ENCODE assay signal across 8 cellular contexts in genomic region chr12:68538722-68539614, GRCh38.
DNase-seq lines count a peak whose midpoint lies in the region; ATAC-seq and TF ChIP-seq lines count a peak whose summit lies in the region.

No MANE protein-coding gene starts in this region.

- H3K4me3 ChIP-seq in fibroblast of lung (replicated peaks in 1 of 4; ENCODE audit: control extremely low read depth in 1 of 4, insufficient read depth in 1 of 4, low read depth in 3 of 4, low read length in 4 of 4) (peak overlapping the region in 1 of 4 experiments; percentile 20), psoas muscle (peak overlapping the region; percentile 29), prostate gland (no peak overlapping the region)

- no peaks in the 10 kb centered on the region for H4K20me1 ChIP-seq in fibroblast of lung (ENCODE audit: control insufficient read depth, extremely low read depth, insufficient read depth, low read length)

- H3K9me3 ChIP-seq in fibroblast of lung (ENCODE audit: control insufficient read depth, insufficient read depth, low read depth, low read length) (no peaks in the 10 kb centered on the region), psoas muscle (no peaks in the 10 kb centered on the region), prostate gland (no peaks in the 10 kb centered on the region)

- TF ChIP-seq CTCF in fibroblast of lung (conservative IDR thresholded peaks at IDR 0.05 in 1 of 2, IDR thresholded peaks at IDR 0.05 in 1 of 2; ENCODE audit: low read depth in 1 of 2, low read length in 2 of 2) (no peak), psoas muscle (IDR thresholded peaks at IDR 0.05) (no peak), prostate gland (IDR thresholded peaks at IDR 0.05) (no peak)

- peak overlapping the region; percentile 70 for H2AFZ ChIP-seq in fibroblast of lung (ENCODE audit: low read length)

- no peaks in the 10 kb centered on the region for H3K4me1 ChIP-seq in fibroblast of lung (ENCODE audit: control insufficient read depth, extremely low read depth, insufficient read depth, low read length)
- H3K4me1 ChIP-seq in psoas muscle: no peaks in the 10 kb centered on the region
- H3K4me1 ChIP-seq in prostate gland (replicated peaks): no peaks in the 10 kb centered on the region

- H3K27me3 ChIP-seq in fibroblast of lung (ENCODE audit: control insufficient read depth, insufficient read depth, low read length): no peaks in the 10 kb centered on the region
- H3K27me3 ChIP-seq in psoas muscle (ENCODE audit: insufficient read depth in 3 of 3, low read length in 2 of 3): no peaks in the 10 kb centered on the region
- H3K27me3 ChIP-seq in prostate gland (replicated peaks; ENCODE audit: insufficient read depth): no peaks in the 10 kb centered on the region

- no peaks in the 10 kb centered on the region for H3K79me2 ChIP-seq in fibroblast of lung (ENCODE audit: control insufficient read depth, insufficient read depth, low read length)

- no peak overlapping the region for H3K9ac ChIP-seq in fibroblast of lung (ENCODE audit: insufficient read depth, low read length)

- 23 to 26% (median 24%) methylated on average over 11 of the region's 11 CpGs for WGBS in psoas muscle, 3 donors
- WGBS in prostate gland: 18% methylated on average over 11 of the region's 11 CpGs

- peak overlapping the region; percentile 42 for H3K4me2 ChIP-seq in fibroblast of lung (ENCODE audit: extremely low read depth, insufficient read depth, low read length)

- no peaks in the 10 kb centered on the region for H3K36me3 ChIP-seq in fibroblast of lung (ENCODE audit: control insufficient read depth, insufficient read depth, low read length)
- no peaks in the 10 kb centered on the region for H3K36me3 ChIP-seq in psoas muscle (ENCODE audit: insufficient read depth in 1 of 2, low read depth in 1 of 2)
- H3K36me3 ChIP-seq in prostate gland: no peaks in the 10 kb centered on the region

- ATAC-seq in GM18858 (IDR thresholded peaks at IDR 0.05; ENCODE audit: unreplicated experiment) (peak; percentile 55), psoas muscle (peak; percentile 48 to 76 (median 56)), GM21737 (IDR thresholded peaks at IDR 0.05; ENCODE audit: unreplicated experiment) (no peak)

- no peak for TF ChIP-seq POLR2A in prostate gland (IDR thresholded peaks at IDR 0.05)

- H3K27ac ChIP-seq in fibroblast of lung (ENCODE audit: insufficient read depth, low read length) (no peak overlapping the region), psoas muscle (peak overlapping the region; percentile 1), prostate gland (peak overlapping the region in 1 of 2 donors; percentile 45)

- intact Hi-C loops in psoas muscle (cut with DNase I) (no loop called here), prostate gland (cut with DNase I) (no loop called here)

- peak; percentile 88 for DNase-seq in NCI-H2029 (lab: John Stamatoyannopoulos, UW)
- DNase-seq in activated CD8-positive, alpha-beta memory T cell treated with anti-CD3 and anti-CD28 coated beads, Interleukin-2, amount 50 U/mL, for 1 hour (ENCODE audit: extremely low read depth): peak; percentile 10
- DNase-seq in fibroblast of lung (ENCODE audit: low read depth in 2 of 2): peak; percentile 39 to 85
- DNase-seq in psoas muscle: peak; percentile 49 to 71
- no peak for DNase-seq in Ammon's horn (ENCODE audit: low spot score)
- no peak for DNase-seq in prostate gland (ENCODE audit: low spot score)

Comparison
In these comparisons a context has a peak if more than half of its experiments do, and no peak if none do; other contexts are left out.
1. DNase-seq: peak in NCI-H2029 (single experiment), activated CD8-positive, alpha-beta memory T cell treated with anti-CD3 and anti-CD28 coated beads, Interleukin-2, amount 50 U/mL, for 1 hour (single experiment), fibroblast of lung (2 of 2) and psoas muscle (2 of 2); none in Ammon's horn (single experiment) and prostate gland (single experiment).